ENCODE assay signal across 25 cellular contexts in the genomic region with DNA sequence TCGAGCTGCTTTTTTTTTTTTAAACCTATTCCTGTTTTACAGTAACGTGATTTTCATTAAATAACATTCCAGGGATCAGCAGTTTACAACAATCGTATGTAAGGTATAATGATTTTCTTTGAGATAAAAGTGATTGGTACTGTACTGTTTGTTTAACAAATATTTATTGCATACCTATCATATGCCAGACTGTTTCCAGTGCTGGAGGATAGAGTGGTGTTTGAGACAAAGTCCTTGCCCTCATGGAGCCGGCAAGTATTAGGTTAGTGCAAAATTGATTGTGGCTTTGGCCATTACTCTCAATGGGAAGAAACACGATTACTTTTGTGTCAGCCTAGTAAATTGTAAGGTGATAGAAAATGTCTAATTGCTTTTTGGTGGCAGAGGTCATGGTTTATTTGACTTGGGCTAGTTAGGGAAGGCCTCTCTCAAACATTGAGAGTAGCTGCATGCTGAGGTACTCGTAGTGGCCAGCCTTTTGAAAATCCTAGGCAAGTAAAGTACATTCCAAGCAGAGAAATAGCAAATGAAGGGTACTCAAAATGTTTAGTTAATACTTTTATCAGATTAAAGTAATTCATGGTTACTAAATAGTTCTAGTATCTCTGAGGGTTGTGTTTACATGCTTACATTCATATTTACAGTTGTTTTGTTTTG. TPM values are rescaled to one million over a fixed set of nuclear protein-coding genes. Genes with fewer than 3 reads are reported as not detected.
DNase-seq lines count a peak whose midpoint lies in the region; ATAC-seq, FAIRE-seq and TF ChIP-seq lines count a peak whose summit lies in the region.
"Had no signal": no experiment of that assay in that cellular context is flagged by ENCODE, and none has a peak within 500 bp of the region (broad histone marks: within the 10 kb centered on the region; RNA-seq: fewer than 3 reads in every experiment).

No MANE protein-coding gene starts in this region.

- H3K9me3 ChIP-seq in pancreas, result no peaks in the 10 kb centered on the region
- no peaks in the 10 kb centered on the region for H3K9me3 ChIP-seq in naive thymus-derived CD4-positive, alpha-beta T cell (ENCODE audit: control insufficient read depth in 2 of 3, low read length in 3 of 3)
- H3K9me3 ChIP-seq: BE2C had no signal

- ATAC-seq in left lobe of liver, result peak; percentile 62
- ATAC-seq in pancreas, result peak in 3 of 4 donors; percentile 13 to 33 (median 22)
- no peak for ATAC-seq in naive thymus-derived CD4-positive, alpha-beta T cell
- ATAC-seq: GM12878 had no signal

- no peak for FAIRE-seq in pancreas (lab: Jason Lieb, UNC)
- FAIRE-seq: GM12878, H54 had no signal

- DNase-seq in NCI-H146 (lab: John Stamatoyannopoulos, UW) (peak; percentile 17), NCI-H146 treated with DMSO at 0.1 percent for 48 hours (lab: John Stamatoyannopoulos, UW; ENCODE audit: unreplicated experiment) (no peak), left lobe of liver (ENCODE audit: low spot score) (no peak), pancreas (no peak), Ammon's horn (ENCODE audit: low spot score) (no peak), hippocampal formation (lab: John Stamatoyannopoulos, UW) (no peak), DMS79 (lab: John Stamatoyannopoulos, UW) (no peak)
- DNase-seq in naive thymus-derived CD4-positive, alpha-beta T cell, result no peak
- DNase-seq: BE2C, COR-L47, DMS53, EL, GDM1, Karpas-422, NCI-H1105 treated with DMSO at 0.1 percent for 48 hours, NCI-H1694, NCI-H2029 treated with DMSO at 0.1 percent for 48 hours, NCI-H446 treated with DMSO at 0.1 percent for 48 hours, NCI-H526, PC-9, SHP77 treated with DMSO at 0.1 percent for 48 hours had no signal

- H3K4me3 Mint-ChIP-seq in naive thymus-derived CD4-positive, alpha-beta T cell, result peak overlapping the region in 2 of 10 donors; percentile 14 to 15

- H3K4me1 Mint-ChIP-seq in naive thymus-derived CD4-positive, alpha-beta T cell, result peaks cover 0 to 68% (median 30%) of the 10 kb centered on the region in 7 donors

- H3K4me3 ChIP-seq in pancreas, result no peak overlapping the region
- no peak overlapping the region for H3K4me3 ChIP-seq in naive thymus-derived CD4-positive, alpha-beta T cell (ENCODE audit: low read length)
- H3K4me3 ChIP-seq: GM12878, PC-9 had no signal

- CTCF ChIA-PET in naive thymus-derived CD4-positive, alpha-beta T cell (lab: Charles Lee), result no interaction called here

- H3K9me3 Mint-ChIP-seq in naive thymus-derived CD4-positive, alpha-beta T cell, result no peaks in the 10 kb centered on the region

- intact Hi-C loops in pancreas (cut with DNase I), result no loop called here
- intact Hi-C loops in naive thymus-derived CD4-positive, alpha-beta T cell (cut with micrococcal nuclease), result no loop called here

- H3K27me3 Mint-ChIP-seq in naive thymus-derived CD4-positive, alpha-beta T cell, result no peaks in the 10 kb centered on the region

- WGBS in pancreas, 2 donors, result 30 to 38% methylated on average over 6 of the region's 6 CpGs

- no peak for TF ChIP-seq CTCF in pancreas (IDR thresholded peaks at IDR 0.05)

- POLR2A ChIA-PET in naive thymus-derived CD4-positive, alpha-beta T cell (lab: Charles Lee), result interaction anchor here (0.6 to 0.7 kb wide), 2 partner anchors 19 to 386 kb away, joined by 3 read pairs; no protein-coding TSS in a partner anchor

- H3K27ac ChIP-seq in pancreas, result no peak overlapping the region
- no peak overlapping the region for H3K27ac ChIP-seq in naive thymus-derived CD4-positive, alpha-beta T cell (ENCODE audit: low read depth, low read length)
- H3K27ac ChIP-seq: 22Rv1, PC-9, RWPE1 had no signal

- H3K36me3 ChIP-seq in pancreas, result no peaks in the 10 kb centered on the region
- H3K36me3 ChIP-seq in naive thymus-derived CD4-positive, alpha-beta T cell (ENCODE audit: control insufficient read depth in 2 of 3, insufficient read depth in 3 of 3, low read length in 3 of 3), result no peaks in the 10 kb centered on the region

- peaks cover 0 to 16% (median 10%) of the 10 kb centered on the region in 5 donors for H3K36me3 Mint-ChIP-seq in naive thymus-derived CD4-positive, alpha-beta T cell

- peaks cover 4 to 18% (median 17%) of the 10 kb centered on the region in 3 donors for H3K4me1 ChIP-seq in pancreas
- H3K4me1 ChIP-seq in naive thymus-derived CD4-positive, alpha-beta T cell (ENCODE audit: control insufficient read depth in 2 of 2, insufficient read depth in 2 of 2, low read length in 2 of 2), result peaks cover 4 to 28% of the 10 kb centered on the region in 2 donors
- H3K4me1 ChIP-seq: BE2C had no signal

- peak overlapping the region in 4 of 9 donors; percentile 25 to 48 (median 37) for H3K27ac Mint-ChIP-seq in naive thymus-derived CD4-positive, alpha-beta T cell

- no peaks in the 10 kb centered on the region for H3K27me3 ChIP-seq in pancreas
- no peaks in the 10 kb centered on the region for H3K27me3 ChIP-seq in naive thymus-derived CD4-positive, alpha-beta T cell (ENCODE audit: control insufficient read depth in 2 of 2, insufficient read depth in 2 of 2, low read length in 2 of 2)
- H3K27me3 ChIP-seq: BE2C had no signal

RNA-seq across cellular contexts. Expression of a gene that starts 35.6 kb away (rescaled TPM):
- total RNA-seq in left lobe of liver, result 23.2 TPM
- total RNA-seq in pancreas, result 10 to 100 TPM; 26.9 to 42.9 (median 31.7) TPM
- 1 to 10 TPM; 5.4 to 9.6 TPM for polyA plus RNA-seq in pancreas
- 100 to 1,000 TPM in 3 of 5 experiments, 10 to 100 TPM in 2; 56.8 to 141 (median 108) TPM for total RNA-seq in naive thymus-derived CD4-positive, alpha-beta T cell
- 10 to 100 TPM; 40.0 to 54.1 TPM for polyA plus RNA-seq in naive thymus-derived CD4-positive, alpha-beta T cell
